In the genomic region with DNA sequence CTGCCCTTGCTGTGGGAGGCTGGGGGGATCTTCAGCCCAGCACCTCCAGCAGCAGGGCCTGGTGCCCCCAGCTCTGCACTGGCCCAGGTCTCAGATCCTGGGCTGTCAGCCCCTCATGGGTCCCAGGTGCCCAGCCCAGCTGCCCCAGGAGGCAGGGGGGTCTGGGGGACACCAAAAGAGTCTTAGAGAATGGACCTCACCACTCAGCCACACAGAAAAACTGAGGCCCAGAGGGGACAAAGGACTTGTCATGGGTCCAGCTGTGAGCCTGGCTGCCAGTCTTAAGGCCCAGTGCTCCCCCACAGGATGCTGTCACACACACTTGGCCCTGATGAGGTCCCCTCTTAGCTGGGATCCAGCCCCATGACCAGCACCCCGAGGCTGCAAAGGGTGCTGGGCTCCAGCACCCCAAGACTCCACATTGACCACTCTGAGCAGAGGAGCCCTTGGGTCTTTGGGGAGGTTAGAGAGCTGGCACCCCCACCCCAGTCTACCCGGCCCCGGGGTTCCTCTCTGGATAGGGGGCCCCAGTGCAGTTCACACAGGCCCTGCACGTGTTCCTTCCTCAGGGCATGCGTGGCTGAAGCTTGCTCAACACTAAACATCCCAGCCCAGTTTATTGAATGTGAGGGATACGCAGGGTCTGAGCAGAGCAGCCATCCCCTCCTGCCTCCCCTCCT, we compare ENCODE assay signal across 15 cellular contexts. TPM values are rescaled to one million over a fixed set of nuclear protein-coding genes. Genes with fewer than 3 reads are reported as not detected.
DNase-seq lines count a peak whose midpoint lies in the region; ATAC-seq and TF ChIP-seq lines count a peak whose summit lies in the region.
"Had no signal": no experiment of that assay in that cellular context is flagged by ENCODE, and none has a peak within 500 bp of the region (broad histone marks: within the 10 kb centered on the region; RNA-seq: fewer than 3 reads in every experiment).

No MANE protein-coding gene starts in this region.

- ATAC-seq in Right ventricle myocardium superior (ENCODE audit: poor library complexity) (no peak), HG03039 (IDR thresholded peaks at IDR 0.05; ENCODE audit: unreplicated experiment) (no peak)

- H3K36me3 Mint-ChIP-seq in mesothelial cell of epicardium, result no peaks in the 10 kb centered on the region
- H3K36me3 Mint-ChIP-seq in type B pancreatic cell, result no peaks in the 10 kb centered on the region

- peak; percentile 46 for DNase-seq in cardiac septum (ENCODE audit: low spot score)
- no peak for DNase-seq in Right ventricle myocardium superior
- DNase-seq in activated CD8-positive, alpha-beta memory T cell treated with anti-CD3 and anti-CD28 coated beads for 24 hours, result peak; percentile 52
- peak; percentile 15 to 26 for DNase-seq in mesothelial cell of epicardium (ENCODE audit: low spot score in 2 of 2, unreplicated experiment in 2 of 2)
- peak; percentile 56 for DNase-seq in type B pancreatic cell (ENCODE audit: extremely low spot score, unreplicated experiment)
- DNase-seq in NCI-H345 (lab: John Stamatoyannopoulos, UW), result no peak
- DNase-seq in foreskin fibroblast, result no peak
- DNase-seq: esophagus squamous epithelium, kidney had no signal

- peaks cover 46% of the 10 kb centered on the region for H3K27me3 Mint-ChIP-seq in mesothelial cell of epicardium (ENCODE audit: low read depth)
- peaks cover 11% of the 10 kb centered on the region for H3K27me3 Mint-ChIP-seq in type B pancreatic cell

- H3K27ac Mint-ChIP-seq in mesothelial cell of epicardium, result no peak overlapping the region
- H3K27ac Mint-ChIP-seq in type B pancreatic cell, result no peak overlapping the region
- H3K27ac Mint-ChIP-seq: activated T-helper 17 cell treated with anti-CD3 and anti-CD28 coated beads, Interleukin-2, amount 50 U/mL, for 72 hours had no signal

- no peaks in the 10 kb centered on the region for H3K4me1 Mint-ChIP-seq in mesothelial cell of epicardium
- peaks cover 4% of the 10 kb centered on the region for H3K4me1 Mint-ChIP-seq in type B pancreatic cell (ENCODE audit: unreplicated experiment)

- no peak for TF ChIP-seq CTCF in mesothelial cell of epicardium (IDR thresholded peaks at IDR 0.05; ENCODE audit: unreplicated experiment)
- no peak for TF ChIP-seq CTCF in type B pancreatic cell (conservative IDR thresholded peaks at IDR 0.05)
- no peak for TF ChIP-seq CTCF in foreskin fibroblast (IDR thresholded peaks at IDR 0.05; ENCODE audit: low read depth, low read length)

- H3K4me3 Mint-ChIP-seq in mesothelial cell of epicardium (no peak overlapping the region), type B pancreatic cell (no peak overlapping the region)
- H3K4me3 Mint-ChIP-seq: activated T-helper 17 cell treated with anti-CD3 and anti-CD28 coated beads, Interleukin-2, amount 50 U/mL, for 72 hours had no signal

- intact Hi-C loops in cardiac septum (cut with DNase I) (no loop called here), Right ventricle myocardium superior (cut with DNase I) (no loop called here)

- no peak overlapping the region for H3K4me3 ChIP-seq in foreskin fibroblast (ENCODE audit: low read depth in 1 of 2, low read length in 2 of 2)
- H3K4me3 ChIP-seq: esophagus squamous epithelium, heart left ventricle, prostate gland, thoracic aorta had no signal

- H3K9me3 Mint-ChIP-seq in mesothelial cell of epicardium (no peaks in the 10 kb centered on the region), type B pancreatic cell (no peaks in the 10 kb centered on the region)
- H3K9me3 Mint-ChIP-seq: activated T-helper 17 cell treated with anti-CD3 and anti-CD28 coated beads, Interleukin-2, amount 50 U/mL, for 72 hours had no signal

RNA-seq across cellular contexts. Expression of gene IGLL5, which starts 54.4 kb away (rescaled TPM):
- total RNA-seq in cardiac septum (not detected), Right ventricle myocardium superior (not detected), mesothelial cell of epicardium (not detected in 3 replicates), type B pancreatic cell (ENCODE audit: low replicate concordance) (not detected in 2 replicates)
- total RNA-seq: activated T-helper 17 cell treated with anti-CD3 and anti-CD28 coated beads, Interleukin-2, amount 50 U/mL, for 72 hours; G401; prostate gland had no signal

Comparison
In these comparisons a context has a peak if more than half of its experiments do, and no peak if none do; other contexts are left out.
1. DNase-seq: peak in cardiac septum (single experiment), activated CD8-positive, alpha-beta memory T cell treated with anti-CD3 and anti-CD28 coated beads for 24 hours (single experiment), mesothelial cell of epicardium (2 of 2) and type B pancreatic cell (single experiment); none in Right ventricle myocardium superior (single experiment), NCI-H345 (single experiment) and foreskin fibroblast (0 of 2).